In the genomic region with DNA sequence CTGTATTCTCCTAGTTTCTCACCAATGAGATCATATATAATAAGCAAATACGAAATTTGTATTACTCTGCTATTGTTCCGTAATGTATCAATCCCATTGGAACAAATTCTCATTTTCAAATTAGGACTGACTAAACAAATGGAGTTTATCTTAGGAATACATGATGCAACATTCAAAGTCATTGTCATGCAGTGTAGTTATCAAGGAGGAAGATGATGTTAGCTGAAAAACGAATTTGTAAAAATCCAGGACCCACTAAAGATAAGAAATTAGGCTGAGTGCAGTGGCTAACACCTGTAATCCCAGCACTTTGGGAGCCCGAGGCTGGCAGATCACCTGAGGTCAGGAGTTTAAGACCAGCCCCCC, we compare ENCODE assay signal across 24 cellular contexts.
"Had no signal": no experiment of that assay in that cellular context is flagged by ENCODE, and none has a peak within 500 bp of the region (broad histone marks: within the 10 kb centered on the region; RNA-seq: fewer than 3 reads in every experiment).

No MANE protein-coding gene starts in this region.

- ATAC-seq: mucosa of descending colon; sciatic nerve; stimulated activated effector memory CD8-positive, alpha-beta T cell treated with anti-CD3 and anti-CD28 coated beads, Interleukin-12 subunit alpha, Interleukin-12 subunit beta, amount 100 ng/mL, for 72 hours had no signal

- H3K9me3 Mint-ChIP-seq: activated CD4-positive, alpha-beta memory T cell treated with anti-CD3 and anti-CD28 coated beads for 36 hours; activated naive CD4-positive, alpha-beta T cell treated with anti-CD3 and anti-CD28 coated beads, Interleukin-2, amount 10 ng/mL, durations not matched to agents 7 days and 5 days; activated naive CD8-positive, alpha-beta T cell treated with anti-CD3 and anti-CD28 coated beads, Interleukin-2, amount 10 ng/mL, durations not matched to agents 7 days and 5 days; endodermal cell; stimulated activated effector memory CD8-positive, alpha-beta T cell treated with anti-CD3 and anti-CD28 coated beads, Interleukin-12 subunit alpha, Interleukin-12 subunit beta, amount 100 ng/mL, for 72 hours; stimulated activated naive CD8-positive, alpha-beta T cell treated with anti-CD3 and anti-CD28 coated beads, Interleukin-15, Interleukin-2, amounts not matched to agents 100 ng/mL and 50 ng/mL, for 24 hours had no signal

- H3K27ac Mint-ChIP-seq: activated naive CD4-positive, alpha-beta T cell treated with anti-CD3 and anti-CD28 coated beads, Interleukin-2, amount 10 ng/mL, durations not matched to agents 7 days and 5 days; activated naive CD8-positive, alpha-beta T cell treated with anti-CD3 and anti-CD28 coated beads, Interleukin-2, amount 10 ng/mL, durations not matched to agents 7 days and 5 days; endodermal cell; stimulated activated effector memory CD8-positive, alpha-beta T cell treated with anti-CD3 and anti-CD28 coated beads, Interleukin-12 subunit alpha, Interleukin-12 subunit beta, amount 100 ng/mL, for 72 hours; stimulated activated naive CD8-positive, alpha-beta T cell treated with anti-CD3 and anti-CD28 coated beads, Interleukin-15, Interleukin-2, amounts not matched to agents 100 ng/mL and 50 ng/mL, for 24 hours had no signal

- H3K36me3 ChIP-seq: ovary, uterus had no signal

- H3K27ac ChIP-seq: ascending aorta, left ventricle myocardium inferior, ovary, skin epidermis, thoracic aorta, uterus had no signal

- H3K27me3 Mint-ChIP-seq: activated CD4-positive, alpha-beta memory T cell treated with anti-CD3 and anti-CD28 coated beads for 36 hours; activated naive CD4-positive, alpha-beta T cell treated with anti-CD3 and anti-CD28 coated beads, Interleukin-2, amount 10 ng/mL, durations not matched to agents 7 days and 5 days; activated naive CD8-positive, alpha-beta T cell treated with anti-CD3 and anti-CD28 coated beads, Interleukin-2, amount 10 ng/mL, durations not matched to agents 7 days and 5 days; brain; progenitor cell of endocrine pancreas; stimulated activated naive CD8-positive, alpha-beta T cell treated with anti-CD3 and anti-CD28 coated beads, Interleukin-15, Interleukin-2, amounts not matched to agents 100 ng/mL and 50 ng/mL, for 24 hours had no signal

- H3K4me3 ChIP-seq: ascending aorta, left ventricle myocardium inferior, lung, mucosa of descending colon, ovary, skin epidermis, thoracic aorta, uterus had no signal

- H3K4me3 Mint-ChIP-seq: activated CD4-positive, alpha-beta memory T cell treated with anti-CD3 and anti-CD28 coated beads for 36 hours; activated naive CD4-positive, alpha-beta T cell treated with anti-CD3 and anti-CD28 coated beads, Interleukin-2, amount 10 ng/mL, durations not matched to agents 7 days and 5 days; activated naive CD8-positive, alpha-beta T cell treated with anti-CD3 and anti-CD28 coated beads, Interleukin-2, amount 10 ng/mL, durations not matched to agents 7 days and 5 days; brain; endodermal cell; stimulated activated effector memory CD8-positive, alpha-beta T cell treated with anti-CD3 and anti-CD28 coated beads, Interleukin-12 subunit alpha, Interleukin-12 subunit beta, amount 100 ng/mL, for 72 hours; stimulated activated naive CD8-positive, alpha-beta T cell treated with anti-CD3 and anti-CD28 coated beads, Interleukin-15, Interleukin-2, amounts not matched to agents 100 ng/mL and 50 ng/mL, for 24 hours had no signal

- DNase-seq: activated CD4-positive, alpha-beta memory T cell treated with anti-CD3 and anti-CD28 coated beads for 36 hours; activated CD4-positive, alpha-beta T cell treated with anti-CD3 and anti-CD28 coated beads for 4 hours; activated CD8-positive, alpha-beta memory T cell treated with anti-CD3 and anti-CD28 coated beads, Interleukin-2, amount 50 U/mL, for 4 hours; activated gamma-delta T cell; activated naive CD4-positive, alpha-beta T cell treated with anti-CD3 and anti-CD28 coated beads, Interleukin-2, amount 10 ng/mL, durations not matched to agents 7 days and 5 days; activated naive CD8-positive, alpha-beta T cell treated with anti-CD3 and anti-CD28 coated beads, Interleukin-2, amount 10 ng/mL, durations not matched to agents 7 days and 5 days; activated T-cell treated with anti-CD3 and anti-CD28 coated beads, Interleukin-2, amount 50 U/mL, for 1 hour; left ventricle myocardium inferior; mucosa of descending colon; ovary; stimulated activated CD4-positive, alpha-beta T cell treated with anti-CD3 and anti-CD28 coated beads, Interleukin-4, amount 100 ng/mL, for 24 hours; T-helper 2 cell; trophoblast cell; uterus had no signal

- H3K9me3 ChIP-seq: ascending aorta, left ventricle myocardium inferior, mucosa of descending colon, ovary, thoracic aorta, uterus had no signal

- H3K4me1 ChIP-seq: ascending aorta, left ventricle myocardium inferior, uterus had no signal

- H3K27me3 ChIP-seq: ascending aorta, ovary, uterus had no signal
